Comparison of ENCODE assay signal across 19 cellular contexts in genomic region chr10:123145542-123146012, GRCh38. TPM values are rescaled to one million over a fixed set of nuclear protein-coding genes. Genes with fewer than 3 reads are reported as not detected.
DNase-seq lines count a peak whose midpoint lies in the region; ATAC-seq and TF ChIP-seq lines count a peak whose summit lies in the region.
"Had no signal": no experiment of that assay in that cellular context is flagged by ENCODE, and none has a peak within 500 bp of the region (broad histone marks: within the 10 kb centered on the region; RNA-seq: fewer than 3 reads in every experiment).

No MANE protein-coding gene starts in this region.

- H3K9me3 Mint-ChIP-seq in activated CD8-positive, alpha-beta T cell treated with anti-CD3 and anti-CD28 coated beads for 36 hours, result no peaks in the 10 kb centered on the region
- H3K9me3 Mint-ChIP-seq in activated CD8-positive, alpha-beta T cell treated with anti-CD3 and anti-CD28 coated beads, Interleukin-2, amount 10 ng/mL, durations not matched to agents 7 days and 5 days (ENCODE audit: insufficient read depth), result no peaks in the 10 kb centered on the region
- H3K9me3 Mint-ChIP-seq in activated naive CD8-positive, alpha-beta T cell treated with anti-CD3 and anti-CD28 coated beads, Interleukin-2, amount 10 ng/mL, durations not matched to agents 7 days and 5 days, result no peaks in the 10 kb centered on the region
- no peaks in the 10 kb centered on the region for H3K9me3 Mint-ChIP-seq in naive thymus-derived CD8-positive, alpha-beta T cell

- DNase-seq in activated CD8-positive, alpha-beta T cell treated with anti-CD3 and anti-CD28 coated beads for 36 hours, result peak; percentile 30
- DNase-seq in activated CD8-positive, alpha-beta T cell treated with anti-CD3 and anti-CD28 coated beads, Interleukin-2, amount 10 ng/mL, durations not matched to agents 7 days and 5 days, result no peak
- DNase-seq in GM13976 (ENCODE audit: low spot score) (peak; percentile 26), cerebellar cortex (ENCODE audit: low spot score) (no peak), HuH-7.5 (ENCODE audit: low spot score) (no peak)
- DNase-seq in activated naive CD8-positive, alpha-beta T cell treated with anti-CD3 and anti-CD28 coated beads, Interleukin-2, amount 10 ng/mL, durations not matched to agents 7 days and 5 days, result no peak
- DNase-seq in naive thymus-derived CD8-positive, alpha-beta T cell, result no peak
- DNase-seq: adrenal gland; Caco-2; caudate nucleus; effector CD4-positive, alpha-beta T cell; HCEC 1CT; left cardiac atrium; NCI-H2081 had no signal

- POLR2A ChIA-PET in activated CD8-positive, alpha-beta T cell treated with anti-CD3 and anti-CD28 coated beads for 36 hours (lab: Charles Lee), result interaction anchor here (0.9 to 1.5 kb wide), 3 partner anchors 11 to 138 kb away, joined by 3 to 4 read pairs (median 3); no protein-coding TSS in a partner anchor
- POLR2A ChIA-PET in activated CD8-positive, alpha-beta T cell treated with anti-CD3 and anti-CD28 coated beads, Interleukin-2, amount 10 ng/mL, durations not matched to agents 7 days and 5 days (lab: Charles Lee), result interaction anchor here (2.0 kb wide), 1 partner anchor 8 kb away, joined by 11 read pairs; the partner anchor contains the start of gene BUB3
- POLR2A ChIA-PET in activated naive CD8-positive, alpha-beta T cell treated with anti-CD3 and anti-CD28 coated beads, Interleukin-2, amount 10 ng/mL, durations not matched to agents 7 days and 5 days (lab: Charles Lee), result interaction anchor here (1.0 to 3.2 kb wide), 3 partner anchors 8 to 11 kb away, joined by 3 to 15 read pairs (median 4); partner anchors contain the start of gene BUB3
- POLR2A ChIA-PET in naive thymus-derived CD8-positive, alpha-beta T cell (lab: Charles Lee), result interaction anchor here (1.3 kb wide), 1 partner anchor 9 kb away, joined by 4 read pairs; the partner anchor contains the start of gene BUB3

- CTCF ChIA-PET in activated CD8-positive, alpha-beta T cell treated with anti-CD3 and anti-CD28 coated beads for 36 hours (lab: Charles Lee), result interaction anchor here (0.9 to 2.1 kb wide), 5 partner anchors 8 to 30 kb away, joined by 3 to 16 read pairs (median 4); partner anchors contain the start of gene BUB3
- CTCF ChIA-PET in activated CD8-positive, alpha-beta T cell treated with anti-CD3 and anti-CD28 coated beads, Interleukin-2, amount 10 ng/mL, durations not matched to agents 7 days and 5 days (lab: Charles Lee), result interaction anchor here (1.4 to 2.8 kb wide), 5 partner anchors 8 to 14 kb away, joined by 3 to 12 read pairs (median 4); partner anchors contain the start of gene BUB3

- intact Hi-C loops in activated CD8-positive, alpha-beta T cell treated with anti-CD3 and anti-CD28 coated beads for 36 hours (cut with micrococcal nuclease), result no loop called here

- no peaks in the 10 kb centered on the region for H3K36me3 Mint-ChIP-seq in activated CD8-positive, alpha-beta T cell treated with anti-CD3 and anti-CD28 coated beads for 36 hours (ENCODE audit: low read depth)
- peaks cover 10% of the 10 kb centered on the region for H3K36me3 Mint-ChIP-seq in activated CD8-positive, alpha-beta T cell treated with anti-CD3 and anti-CD28 coated beads, Interleukin-2, amount 10 ng/mL, durations not matched to agents 7 days and 5 days (ENCODE audit: low read depth)
- H3K36me3 Mint-ChIP-seq in activated naive CD8-positive, alpha-beta T cell treated with anti-CD3 and anti-CD28 coated beads, Interleukin-2, amount 10 ng/mL, durations not matched to agents 7 days and 5 days, result peaks cover 2% of the 10 kb centered on the region
- no peaks in the 10 kb centered on the region for H3K36me3 Mint-ChIP-seq in naive thymus-derived CD8-positive, alpha-beta T cell

- H3K4me3 Mint-ChIP-seq in activated CD8-positive, alpha-beta T cell treated with anti-CD3 and anti-CD28 coated beads for 36 hours, result peak overlapping the region; percentile 1
- no peak overlapping the region for H3K4me3 Mint-ChIP-seq in activated CD8-positive, alpha-beta T cell treated with anti-CD3 and anti-CD28 coated beads, Interleukin-2, amount 10 ng/mL, durations not matched to agents 7 days and 5 days
- H3K4me3 Mint-ChIP-seq in activated naive CD8-positive, alpha-beta T cell treated with anti-CD3 and anti-CD28 coated beads, Interleukin-2, amount 10 ng/mL, durations not matched to agents 7 days and 5 days, result peak overlapping the region; percentile 47
- H3K4me3 Mint-ChIP-seq in naive thymus-derived CD8-positive, alpha-beta T cell, result peak overlapping the region; percentile 3 to 78 (median 70)

- in situ Hi-C loops in GM13976 (cut with MboI; ENCODE audit: low sequenced_read_pairs, unreplicated experiment), result no loop called here

- no peak for TF ChIP-seq CTCF in activated CD8-positive, alpha-beta T cell treated with anti-CD3 and anti-CD28 coated beads for 36 hours (IDR thresholded peaks at IDR 0.05)
- TF ChIP-seq CTCF in GM13976 (IDR thresholded peaks at IDR 0.05; ENCODE audit: borderline replicate concordance, control extremely low read depth, extremely low read depth, insufficient read depth, missing control alignments), result no peak

- H3K27me3 Mint-ChIP-seq in activated CD8-positive, alpha-beta T cell treated with anti-CD3 and anti-CD28 coated beads for 36 hours, result peaks cover 78% of the 10 kb centered on the region
- H3K27me3 Mint-ChIP-seq in activated CD8-positive, alpha-beta T cell treated with anti-CD3 and anti-CD28 coated beads, Interleukin-2, amount 10 ng/mL, durations not matched to agents 7 days and 5 days (ENCODE audit: low read depth), result peaks cover 80% of the 10 kb centered on the region
- H3K27me3 Mint-ChIP-seq in activated naive CD8-positive, alpha-beta T cell treated with anti-CD3 and anti-CD28 coated beads, Interleukin-2, amount 10 ng/mL, durations not matched to agents 7 days and 5 days, result peaks cover 80% of the 10 kb centered on the region
- H3K27me3 Mint-ChIP-seq in naive thymus-derived CD8-positive, alpha-beta T cell, result peaks cover 56 to 91% (median 65%) of the 10 kb centered on the region in 5 donors

- H3K27ac Mint-ChIP-seq in activated CD8-positive, alpha-beta T cell treated with anti-CD3 and anti-CD28 coated beads for 36 hours, result no peak overlapping the region
- H3K27ac Mint-ChIP-seq in activated CD8-positive, alpha-beta T cell treated with anti-CD3 and anti-CD28 coated beads, Interleukin-2, amount 10 ng/mL, durations not matched to agents 7 days and 5 days, result no peak overlapping the region
- peak overlapping the region; percentile 43 for H3K27ac Mint-ChIP-seq in activated naive CD8-positive, alpha-beta T cell treated with anti-CD3 and anti-CD28 coated beads, Interleukin-2, amount 10 ng/mL, durations not matched to agents 7 days and 5 days
- H3K27ac Mint-ChIP-seq in naive thymus-derived CD8-positive, alpha-beta T cell, result no peak overlapping the region

- H3K4me1 Mint-ChIP-seq in activated CD8-positive, alpha-beta T cell treated with anti-CD3 and anti-CD28 coated beads for 36 hours (ENCODE audit: low read depth), result peaks cover 60% of the 10 kb centered on the region
- peaks cover 56% of the 10 kb centered on the region for H3K4me1 Mint-ChIP-seq in activated CD8-positive, alpha-beta T cell treated with anti-CD3 and anti-CD28 coated beads, Interleukin-2, amount 10 ng/mL, durations not matched to agents 7 days and 5 days (ENCODE audit: low read depth)
- peaks cover 39% of the 10 kb centered on the region for H3K4me1 Mint-ChIP-seq in activated naive CD8-positive, alpha-beta T cell treated with anti-CD3 and anti-CD28 coated beads, Interleukin-2, amount 10 ng/mL, durations not matched to agents 7 days and 5 days
- peaks cover 22 to 78% (median 66%) of the 10 kb centered on the region in 4 donors for H3K4me1 Mint-ChIP-seq in naive thymus-derived CD8-positive, alpha-beta T cell

- ATAC-seq in activated CD8-positive, alpha-beta T cell treated with anti-CD3 and anti-CD28 coated beads for 36 hours, result no peak
- ATAC-seq in activated CD8-positive, alpha-beta T cell treated with anti-CD3 and anti-CD28 coated beads, Interleukin-2, amount 10 ng/mL, durations not matched to agents 7 days and 5 days, result no peak
- no peak for ATAC-seq in activated naive CD8-positive, alpha-beta T cell treated with anti-CD3 and anti-CD28 coated beads, Interleukin-2, amount 10 ng/mL, durations not matched to agents 7 days and 5 days (ENCODE audit: low read depth)
- ATAC-seq in naive thymus-derived CD8-positive, alpha-beta T cell, result no peak
- no peak for ATAC-seq in GM21825 (IDR thresholded peaks at IDR 0.05; ENCODE audit: unreplicated experiment)
- ATAC-seq: left cardiac atrium had no signal

RNA-seq across cellular contexts. Expression of gene HMX2, which starts 2.4 kb away (rescaled TPM):
- under 1 TPM; 0.43 to 0.90 TPM for total RNA-seq in activated CD8-positive, alpha-beta T cell treated with anti-CD3 and anti-CD28 coated beads for 36 hours
- total RNA-seq in activated CD8-positive, alpha-beta T cell treated with anti-CD3 and anti-CD28 coated beads, Interleukin-2, amount 10 ng/mL, durations not matched to agents 7 days and 5 days, result not detected
- not detected for total RNA-seq in activated naive CD8-positive, alpha-beta T cell treated with anti-CD3 and anti-CD28 coated beads, Interleukin-2, amount 10 ng/mL, durations not matched to agents 7 days and 5 days
- not detected for total RNA-seq in naive thymus-derived CD8-positive, alpha-beta T cell
- not detected for polyA plus RNA-seq in naive thymus-derived CD8-positive, alpha-beta T cell
- total RNA-seq: adrenal gland, hepatocyte, HT-29, left cardiac atrium, mononuclear cell, omental fat pad had no signal
- polyA plus RNA-seq: adrenal gland, hepatocyte had no signal

RNA-seq across cellular contexts. Expression of gene BUB3, which starts 8.6 kb away (rescaled TPM):
- total RNA-seq in activated CD8-positive, alpha-beta T cell treated with anti-CD3 and anti-CD28 coated beads for 36 hours, result 100 to 1,000 TPM; 256 to 273 TPM
- 100 to 1,000 TPM; 265 to 267 TPM for total RNA-seq in activated CD8-positive, alpha-beta T cell treated with anti-CD3 and anti-CD28 coated beads, Interleukin-2, amount 10 ng/mL, durations not matched to agents 7 days and 5 days
- 100 to 1,000 TPM; 254 to 265 TPM for total RNA-seq in activated naive CD8-positive, alpha-beta T cell treated with anti-CD3 and anti-CD28 coated beads, Interleukin-2, amount 10 ng/mL, durations not matched to agents 7 days and 5 days
- 100 to 1,000 TPM; 170 to 173 TPM for total RNA-seq in naive thymus-derived CD8-positive, alpha-beta T cell
- 100 to 1,000 TPM; 217 to 247 (median 243) TPM for polyA plus RNA-seq in naive thymus-derived CD8-positive, alpha-beta T cell

RNA-seq across cellular contexts. Expression of gene HMX3, which starts 9.8 kb away (rescaled TPM):
- under 1 TPM; 0.45 to 0.69 TPM for total RNA-seq in activated CD8-positive, alpha-beta T cell treated with anti-CD3 and anti-CD28 coated beads for 36 hours
- not detected for total RNA-seq in activated CD8-positive, alpha-beta T cell treated with anti-CD3 and anti-CD28 coated beads, Interleukin-2, amount 10 ng/mL, durations not matched to agents 7 days and 5 days
- not detected for total RNA-seq in activated naive CD8-positive, alpha-beta T cell treated with anti-CD3 and anti-CD28 coated beads, Interleukin-2, amount 10 ng/mL, durations not matched to agents 7 days and 5 days
- total RNA-seq in naive thymus-derived CD8-positive, alpha-beta T cell, result not detected
- polyA plus RNA-seq in naive thymus-derived CD8-positive, alpha-beta T cell, result not detected
- total RNA-seq: Caco-2, hepatocyte, HT-29, mononuclear cell had no signal
- polyA plus RNA-seq: adrenal gland, hepatocyte had no signal

Comparison
In these comparisons a context has a peak if more than half of its experiments do, and no peak if none do; other contexts are left out.
1. DNase-seq: peak in activated CD8-positive, alpha-beta T cell treated with anti-CD3 and anti-CD28 coated beads for 36 hours (single experiment) and GM13976 (single experiment); none in activated CD8-positive, alpha-beta T cell treated with anti-CD3 and anti-CD28 coated beads, Interleukin-2, amount 10 ng/mL, durations not matched to agents 7 days and 5 days (single experiment), activated naive CD8-positive, alpha-beta T cell treated with anti-CD3 and anti-CD28 coated beads, Interleukin-2, amount 10 ng/mL, durations not matched to agents 7 days and 5 days (single experiment), naive thymus-derived CD8-positive, alpha-beta T cell (0 of 10), cerebellar cortex (single experiment) and HuH-7.5 (single experiment).